Comparison of ENCODE assay signal across 32 cellular contexts in the genomic region with DNA sequence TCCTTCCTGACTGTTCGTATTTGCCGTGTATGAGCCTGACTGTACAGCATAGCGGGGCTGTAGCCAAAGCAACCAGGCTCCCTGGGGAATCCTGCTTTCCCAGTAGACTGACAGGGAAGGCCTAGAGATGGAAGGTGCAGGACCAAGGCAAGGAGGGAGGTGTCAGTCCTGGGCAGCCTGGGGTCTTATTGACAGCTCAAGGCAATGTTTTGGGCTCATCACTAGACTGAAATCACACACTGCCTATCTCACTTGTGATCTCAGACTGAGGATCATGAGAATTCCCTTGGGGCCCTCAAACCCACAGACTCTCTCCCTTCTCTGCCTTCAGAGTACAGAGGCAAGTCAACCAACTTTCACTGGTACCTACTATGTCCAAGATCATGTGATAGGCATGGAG.
DNase-seq lines count a peak whose midpoint lies in the region; ATAC-seq and TF ChIP-seq lines count a peak whose summit lies in the region.
"Had no signal": no experiment of that assay in that cellular context is flagged by ENCODE, and none has a peak within 500 bp of the region (broad histone marks: within the 10 kb centered on the region; RNA-seq: fewer than 3 reads in every experiment).

No MANE protein-coding gene starts in this region.

- no peaks in the 10 kb centered on the region for H3K9me3 ChIP-seq in DND-41 (ENCODE audit: insufficient read depth, low read length, severe bottlenecking)
- H3K9me3 ChIP-seq: body of pancreas, lower lobe of right lung, right lobe of liver, tibial artery had no signal

- no peaks in the 10 kb centered on the region for H3K36me3 Mint-ChIP-seq in stimulated activated effector memory CD8-positive, alpha-beta T cell treated with anti-CD3 and anti-CD28 coated beads, Interleukin-12 subunit alpha, Interleukin-12 subunit beta, amount 100 ng/mL, for 72 hours
- H3K36me3 Mint-ChIP-seq: CD14-positive monocyte, naive B cell had no signal

- no peak overlapping the region for H3K27ac Mint-ChIP-seq in stimulated activated effector memory CD8-positive, alpha-beta T cell treated with anti-CD3 and anti-CD28 coated beads, Interleukin-12 subunit alpha, Interleukin-12 subunit beta, amount 100 ng/mL, for 72 hours
- H3K27ac Mint-ChIP-seq: activated CD8-positive, alpha-beta T cell treated with anti-CD3 and anti-CD28 coated beads for 36 hours; activated naive CD4-positive, alpha-beta T cell treated with anti-CD3 and anti-CD28 coated beads for 36 hours; activated T-helper 1 cell treated with anti-CD3 and anti-CD28 coated beads, Interleukin-12 subunit alpha, Interleukin-12 subunit beta, Interleukin-2, Interleukin-4 antibody, amounts not matched to agents 30 ng/mL and 10 ng/mL and 1 ng/mL, durations not matched to agents 14 hours and 24 hours and 36 hours; H9; progenitor cell of endocrine pancreas; T-helper 17 cell had no signal

- no peaks in the 10 kb centered on the region for H3K79me2 ChIP-seq in DND-41 (ENCODE audit: insufficient read depth, low read length)

- H2AFZ ChIP-seq in DND-41 (ENCODE audit: low read depth, low read length): no peak overlapping the region

- DNase-seq in DND-41 (peak; percentile 24), NCI-H1436 treated with DMSO at 0.1 percent for 48 hours (lab: John Stamatoyannopoulos, UW) (peak; percentile 8), SK-N-DZ (ENCODE audit: low spot score) (peak; percentile 75), NCI-H1105 (lab: John Stamatoyannopoulos, UW) (no peak), kidney glomerular epithelial cell (lab: John Stamatoyannopoulos, UW) (no peak)
- DNase-seq in stimulated activated effector memory CD8-positive, alpha-beta T cell treated with anti-CD3 and anti-CD28 coated beads, Interleukin-12 subunit alpha, Interleukin-12 subunit beta, amount 100 ng/mL, for 72 hours (ENCODE audit: low spot score in 2 of 2): no peak
- no peak for DNase-seq in activated CD4-positive, CD25-positive, alpha-beta regulatory T cell treated with anti-CD3 and anti-CD28 coated beads, Interleukin-2, amount 50 U/mL, for 72 hours
- DNase-seq: activated CD8-positive, alpha-beta memory T cell treated with anti-CD3 and anti-CD28 coated beads, Interleukin-2, amount 50 U/mL, for 48 hours; activated CD8-positive, alpha-beta T cell treated with anti-CD3 and anti-CD28 coated beads for 36 hours; activated naive CD4-positive, alpha-beta T cell treated with anti-CD3 and anti-CD28 coated beads for 36 hours; body of pancreas; cerebellar nuclear complex; DMS79 treated with DMSO at 0.1 percent for 48 hours; foreskin melanocyte; H9; KBM-7; lower lobe of right lung; midbrain; naive B cell; NCI-H2081 treated with DMSO at 0.1 percent for 48 hours; NCI-H510A treated with DMSO at 0.1 percent for 48 hours; nucleus accumbens; PC-3; right lobe of liver; stimulated activated CD4-positive, alpha-beta T cell treated with anti-CD3 and anti-CD28 coated beads, Interleukin-2, amount 100 ng/mL, for 48 hours; T-helper 17 cell; tibial artery had no signal

- no peaks in the 10 kb centered on the region for H3K9me3 Mint-ChIP-seq in stimulated activated effector memory CD8-positive, alpha-beta T cell treated with anti-CD3 and anti-CD28 coated beads, Interleukin-12 subunit alpha, Interleukin-12 subunit beta, amount 100 ng/mL, for 72 hours
- H3K9me3 Mint-ChIP-seq: activated CD8-positive, alpha-beta T cell treated with anti-CD3 and anti-CD28 coated beads for 36 hours; activated naive CD4-positive, alpha-beta T cell treated with anti-CD3 and anti-CD28 coated beads for 36 hours; activated T-helper 1 cell treated with anti-CD3 and anti-CD28 coated beads, Interleukin-12 subunit alpha, Interleukin-12 subunit beta, Interleukin-2, Interleukin-4 antibody, amounts not matched to agents 30 ng/mL and 10 ng/mL and 1 ng/mL, durations not matched to agents 14 hours and 24 hours and 36 hours; CD14-positive monocyte; H9; naive B cell had no signal

- no peak overlapping the region for H3K4me3 Mint-ChIP-seq in stimulated activated effector memory CD8-positive, alpha-beta T cell treated with anti-CD3 and anti-CD28 coated beads, Interleukin-12 subunit alpha, Interleukin-12 subunit beta, amount 100 ng/mL, for 72 hours
- H3K4me3 Mint-ChIP-seq: activated CD8-positive, alpha-beta T cell treated with anti-CD3 and anti-CD28 coated beads for 36 hours; activated naive CD4-positive, alpha-beta T cell treated with anti-CD3 and anti-CD28 coated beads for 36 hours; activated T-helper 1 cell treated with anti-CD3 and anti-CD28 coated beads, Interleukin-12 subunit alpha, Interleukin-12 subunit beta, Interleukin-2, Interleukin-4 antibody, amounts not matched to agents 30 ng/mL and 10 ng/mL and 1 ng/mL, durations not matched to agents 14 hours and 24 hours and 36 hours; CD14-positive monocyte; H9; naive B cell; T-helper 17 cell had no signal

- ATAC-seq in DND-41 (ENCODE audit: insufficient read depth, low read depth): peak; percentile 74
- ATAC-seq in stimulated activated effector memory CD8-positive, alpha-beta T cell treated with anti-CD3 and anti-CD28 coated beads, Interleukin-12 subunit alpha, Interleukin-12 subunit beta, amount 100 ng/mL, for 72 hours: peak; percentile 24
- ATAC-seq: activated CD8-positive, alpha-beta T cell treated with anti-CD3 and anti-CD28 coated beads for 36 hours; body of pancreas; lower lobe of right lung; PC-3; right lobe of liver; SK-N-SH treated with all-trans-retinoic acid at 6 μM for 48 hours; T-helper 17 cell had no signal

- peaks cover 15% of the 10 kb centered on the region for H3K27me3 ChIP-seq in DND-41 (ENCODE audit: insufficient read depth, low read length, poor library complexity)
- H3K27me3 ChIP-seq: body of pancreas, right lobe of liver, tibial artery had no signal

- no peak overlapping the region for H3K27ac ChIP-seq in DND-41 (ENCODE audit: low read length)
- H3K27ac ChIP-seq: body of pancreas, HL-60, lower lobe of right lung, right lobe of liver, tibial artery had no signal

- no peaks in the 10 kb centered on the region for H4K20me1 ChIP-seq in DND-41 (ENCODE audit: insufficient read depth, low read length)

- no peak overlapping the region for H3K4me3 ChIP-seq in DND-41 (ENCODE audit: low read depth in 1 of 2, low read length in 2 of 2)
- H3K4me3 ChIP-seq: body of pancreas, lower lobe of right lung, right lobe of liver, tibial artery had no signal

- no peaks in the 10 kb centered on the region for H3K4me1 Mint-ChIP-seq in stimulated activated effector memory CD8-positive, alpha-beta T cell treated with anti-CD3 and anti-CD28 coated beads, Interleukin-12 subunit alpha, Interleukin-12 subunit beta, amount 100 ng/mL, for 72 hours
- H3K4me1 Mint-ChIP-seq: naive B cell, T-helper 17 cell had no signal

- no peaks in the 10 kb centered on the region for H3K4me1 ChIP-seq in DND-41 (ENCODE audit: insufficient read depth, low read length)
- H3K4me1 ChIP-seq: body of pancreas, lower lobe of right lung, right lobe of liver, tibial artery had no signal

- H3K36me3 ChIP-seq in DND-41 (ENCODE audit: insufficient read depth, low read length): no peaks in the 10 kb centered on the region
- H3K36me3 ChIP-seq: lower lobe of right lung, right lobe of liver, tibial artery had no signal

- H3K4me2 ChIP-seq in DND-41 (ENCODE audit: insufficient read depth, low read length): no peak overlapping the region

- H3K9ac ChIP-seq in DND-41 (ENCODE audit: low read depth, low read length): no peak overlapping the region

- no peak for TF ChIP-seq CTCF in DND-41 (IDR thresholded peaks at IDR 0.05; ENCODE audit: borderline replicate concordance, extremely low read depth, low read length, poor library complexity, severe bottlenecking)

Comparison
In these comparisons a context has a peak if more than half of its experiments do, and no peak if none do; other contexts are left out.
1. DNase-seq: peak in DND-41 (single experiment), NCI-H1436 treated with DMSO at 0.1 percent for 48 hours (single experiment) and SK-N-DZ (single experiment); none in stimulated activated effector memory CD8-positive, alpha-beta T cell treated with anti-CD3 and anti-CD28 coated beads, Interleukin-12 subunit alpha, Interleukin-12 subunit beta, amount 100 ng/mL, for 72 hours (0 of 2), activated CD4-positive, CD25-positive, alpha-beta regulatory T cell treated with anti-CD3 and anti-CD28 coated beads, Interleukin-2, amount 50 U/mL, for 72 hours (single experiment), NCI-H1105 (single experiment) and kidney glomerular epithelial cell (single experiment).